Comparison of ENCODE assay signal across 28 cellular contexts in genomic region chr19:16623066-16623465, GRCh38.
"Had no signal": no experiment of that assay in that cellular context is flagged by ENCODE, and none has a peak within 500 bp of the region (broad histone marks: within the 10 kb centered on the region; RNA-seq: fewer than 3 reads in every experiment).

No MANE protein-coding gene starts in this region.

- H3K4me3 ChIP-seq: esophagus squamous epithelium, left lung, lower lobe of right lung, mucosa of descending colon, right lobe of liver, skin epidermis, stomach, suprapubic skin, tibial artery, uterus had no signal

- ATAC-seq: activated CD4-positive, alpha-beta T cell treated with anti-CD3 and anti-CD28 coated beads for 36 hours; activated CD8-positive, alpha-beta T cell treated with anti-CD3 and anti-CD28 coated beads, Interleukin-2, amount 10 ng/mL, durations not matched to agents 7 days and 5 days; left lung; lower lobe of right lung; mucosa of descending colon; natural killer cell treated with Interleukin-12 subunit alpha and Interleukin-12 subunit beta and Interleukin-15 and Interleukin-18, amount 100 ng/mL, for 72 hours; right lobe of liver; stimulated activated naive B cell treated with anti-CD40 and anti-IgM and Interleukin-4, amounts not matched to agents 10 μg/mL and 1 μg/mL and 100 μg/mL, for 72 hours; T-helper 17 cell; WTC11 had no signal

- H3K27ac ChIP-seq: epithelial cell of prostate, esophagus squamous epithelium, left lung, right lobe of liver, skin epidermis, stomach, suprapubic skin, tibial artery, uterus had no signal

- DNase-seq: activated CD4-positive, alpha-beta T cell treated with anti-CD3 and anti-CD28 coated beads for 36 hours; activated CD8-positive, alpha-beta T cell treated with anti-CD3 and anti-CD28 coated beads, Interleukin-2, amount 10 ng/mL, durations not matched to agents 7 days and 5 days; activated effector memory CD4-positive, alpha-beta T cell treated with Interleukin-2 at 50 U/mL for 16 hours; activated naive CD4-positive, alpha-beta T cell treated with Interleukin-2 at 50 U/mL for 16 hours; anterior cingulate cortex; dermis blood vessel endothelial cell; effector CD4-positive, alpha-beta T cell; esophagus squamous epithelium; foreskin melanocyte; kidney glomerular epithelial cell; left lung; lower lobe of right lung; mucosa of descending colon; right lobe of liver; stimulated activated CD4-positive, alpha-beta T cell treated with anti-CD3 and anti-CD28 coated beads, Interleukin-12 subunit alpha, Interleukin-12 subunit beta, amount 100 ng/mL, for 4 hours; stimulated activated CD4-positive, alpha-beta T cell treated with anti-CD3 and anti-CD28 coated beads, Interleukin-4, amount 100 ng/mL, for 4 hours; stimulated activated CD8-positive, alpha-beta memory T cell treated with anti-CD3 and anti-CD28 coated beads, Interleukin-4, amount 100 ng/mL, for 48 hours; stimulated activated naive B cell treated with anti-CD40 and anti-IgM and Interleukin-4, amounts not matched to agents 10 μg/mL and 1 μg/mL and 100 μg/mL, for 72 hours; stomach; T-helper 17 cell; T1000; tibial artery; uterus had no signal

- H3K9me3 ChIP-seq: esophagus squamous epithelium, left lung, lower lobe of right lung, mucosa of descending colon, right lobe of liver, stomach, suprapubic skin, tibial artery, uterus had no signal

- H3K27me3 ChIP-seq: esophagus squamous epithelium, left lung, right lobe of liver, stomach, suprapubic skin, tibial artery, uterus had no signal

- H3K36me3 ChIP-seq: uterus had no signal
